8 cellular contexts compared by ENCODE assay signal in genomic region chr12:53047221-53048032, GRCh38. TPM values are rescaled to one million over a fixed set of nuclear protein-coding genes. Genes with fewer than 3 reads are reported as not detected.
DNase-seq lines count a peak whose midpoint lies in the region; ATAC-seq and TF ChIP-seq lines count a peak whose summit lies in the region.

No MANE protein-coding gene starts in this region.

- intact Hi-C loops in breast epithelium (cut with DNase I; ENCODE audit: low total_unique reads): no loop called here

- H3K27me3 ChIP-seq in DOHH2 (ENCODE audit: control insufficient read depth, low read length) (0 out of 2 replicates have a peak, but pooled peaks cover 3% of the 10 kb centered on the region), Loucy (ENCODE audit: insufficient read depth, low read length, poor library complexity, severe bottlenecking) (no peaks in the 10 kb centered on the region), breast epithelium (no peaks in the 10 kb centered on the region)

- H3K9me3 ChIP-seq in DOHH2 (ENCODE audit: control insufficient read depth, insufficient read depth, low read length) (no peaks in the 10 kb centered on the region), Loucy (ENCODE audit: insufficient read depth, low read depth, low read length) (no peaks in the 10 kb centered on the region), breast epithelium (no peaks in the 10 kb centered on the region)

- no peaks in the 10 kb centered on the region for H3K36me3 ChIP-seq in DOHH2 (ENCODE audit: control insufficient read depth, low read length)
- H3K36me3 ChIP-seq in Loucy (ENCODE audit: insufficient read depth, low read length): peaks cover 7% of the 10 kb centered on the region; the same call in 1 of the 2 replicates
- H3K36me3 ChIP-seq in breast epithelium: no peaks in the 10 kb centered on the region

- no peaks in the 10 kb centered on the region for H3K9me2 ChIP-seq in DOHH2 (replicated peaks; ENCODE audit: control insufficient read depth, low read length)
- H3K9me2 ChIP-seq in Loucy (replicated peaks; ENCODE audit: low read depth, low read length): no peaks in the 10 kb centered on the region

- peak; percentile 76 to 80 for DNase-seq in breast epithelium (ENCODE audit: low spot score in 2 of 2)
- DNase-seq in iris pigment epithelial cell (ENCODE audit: low read depth): peak; percentile 72
- DNase-seq in stimulated activated CD4-positive, alpha-beta T cell treated with anti-CD3 and anti-CD28 coated beads, Interleukin-12 subunit alpha, Interleukin-12 subunit beta, amount 100 ng/mL, for 4 hours: peak; percentile 65

- H3K4me1 ChIP-seq in DOHH2 (ENCODE audit: control insufficient read depth, low read length) (peaks cover 22% of the 10 kb centered on the region), Loucy (ENCODE audit: insufficient read depth, low read length, poor library complexity, severe bottlenecking) (peaks cover 5% of the 10 kb centered on the region), breast epithelium (peaks cover 0 to 50% of the 10 kb centered on the region in 2 donors)

- H3K79me2 ChIP-seq in DOHH2 (ENCODE audit: control insufficient read depth, low read length) (no peaks in the 10 kb centered on the region), Loucy (ENCODE audit: insufficient read depth, low read length) (no peaks in the 10 kb centered on the region)

- peak overlapping the region; percentile 67 for H3K4me2 ChIP-seq in DOHH2 (ENCODE audit: low read length)
- peak overlapping the region; percentile 94 for H3K4me2 ChIP-seq in Loucy (ENCODE audit: low read depth, low read length, poor library complexity, severe bottlenecking)

- H3K9ac ChIP-seq in Loucy (ENCODE audit: low read depth, low read length, poor library complexity, severe bottlenecking): no peak overlapping the region

- H3F3A ChIP-seq in DOHH2 (ENCODE audit: control insufficient read depth, insufficient read depth) (peaks cover 15% of the 10 kb centered on the region), Loucy (ENCODE audit: low read depth) (peaks cover 6% of the 10 kb centered on the region; the same call in 1 of the 2 replicates)

- no peak for TF ChIP-seq POLR2A in breast epithelium (IDR thresholded peaks at IDR 0.05)

- H4K20me1 ChIP-seq in DOHH2 (ENCODE audit: control insufficient read depth, insufficient read depth, low read depth, low read length) (no peaks in the 10 kb centered on the region), Loucy (ENCODE audit: insufficient read depth, low read length, poor library complexity, severe bottlenecking) (no peaks in the 10 kb centered on the region)

- ATAC-seq in GM21737 (IDR thresholded peaks at IDR 0.05; ENCODE audit: unreplicated experiment) (peak; percentile 65), GM18870 (IDR thresholded peaks at IDR 0.05; ENCODE audit: unreplicated experiment) (no peak)

- H3K4me3 ChIP-seq in DOHH2 (ENCODE audit: low read length) (peak overlapping the region; percentile 91), Loucy (ENCODE audit: low read length, poor library complexity, severe bottlenecking) (peak overlapping the region; percentile 97), breast epithelium (peak overlapping the region; percentile 68 to 80 (median 78))

- H3K27ac ChIP-seq in DOHH2 (ENCODE audit: low read depth, low read length): no peak overlapping the region
- peak overlapping the region; percentile 95 for H3K27ac ChIP-seq in VCaP
- peak overlapping the region; percentile 97 to 99 for H3K27ac ChIP-seq in breast epithelium

- H2AFZ ChIP-seq in Loucy (ENCODE audit: low read length): peak overlapping the region; percentile 99; the same call in 1 of the 2 replicates

- TF ChIP-seq CTCF in DOHH2 (IDR thresholded peaks at IDR 0.05; ENCODE audit: low read depth, low read length, poor library complexity, severe bottlenecking) (no peak), Loucy (conservative IDR thresholded peaks at IDR 0.05; ENCODE audit: low read length) (no peak), VCaP (conservative IDR thresholded peaks at IDR 0.05) (peak; percentile 85), breast epithelium (IDR thresholded peaks at IDR 0.05) (peak in 1 of 3 donors; percentile 35)

RNA-seq across cellular contexts. Expression of gene TNS2, which starts 2.4 kb away (rescaled TPM):
- 100 to 1,000 TPM in 2 of 3 donors, 10 to 100 TPM in 1; 65.4 to 228 (median 156) TPM for total RNA-seq in breast epithelium

RNA-seq across cellular contexts. Expression of gene SPRYD3, which starts 31.8 kb away (rescaled TPM):
- 10 to 100 TPM; 31.8 to 45.8 (median 36.3) TPM for total RNA-seq in breast epithelium

RNA-seq across cellular contexts. Expression of gene EIF4B, which starts 41.2 kb away (rescaled TPM):
- 100 to 1,000 TPM; 600 to 759 (median 614) TPM for total RNA-seq in breast epithelium

RNA-seq across cellular contexts. Expression of gene IGFBP6, which starts 50.0 kb away (rescaled TPM):
- 100 to 1,000 TPM; 169 to 708 (median 284) TPM for total RNA-seq in breast epithelium

RNA-seq across cellular contexts. Expression of gene SOAT2, which starts 55.9 kb away (rescaled TPM):
- total RNA-seq in breast epithelium: under 1 TPM in 2 of 3 donors, not detected in 1; 0.16 to 0.33 TPM
